16 cellular contexts compared by ENCODE assay signal in the genomic region with DNA sequence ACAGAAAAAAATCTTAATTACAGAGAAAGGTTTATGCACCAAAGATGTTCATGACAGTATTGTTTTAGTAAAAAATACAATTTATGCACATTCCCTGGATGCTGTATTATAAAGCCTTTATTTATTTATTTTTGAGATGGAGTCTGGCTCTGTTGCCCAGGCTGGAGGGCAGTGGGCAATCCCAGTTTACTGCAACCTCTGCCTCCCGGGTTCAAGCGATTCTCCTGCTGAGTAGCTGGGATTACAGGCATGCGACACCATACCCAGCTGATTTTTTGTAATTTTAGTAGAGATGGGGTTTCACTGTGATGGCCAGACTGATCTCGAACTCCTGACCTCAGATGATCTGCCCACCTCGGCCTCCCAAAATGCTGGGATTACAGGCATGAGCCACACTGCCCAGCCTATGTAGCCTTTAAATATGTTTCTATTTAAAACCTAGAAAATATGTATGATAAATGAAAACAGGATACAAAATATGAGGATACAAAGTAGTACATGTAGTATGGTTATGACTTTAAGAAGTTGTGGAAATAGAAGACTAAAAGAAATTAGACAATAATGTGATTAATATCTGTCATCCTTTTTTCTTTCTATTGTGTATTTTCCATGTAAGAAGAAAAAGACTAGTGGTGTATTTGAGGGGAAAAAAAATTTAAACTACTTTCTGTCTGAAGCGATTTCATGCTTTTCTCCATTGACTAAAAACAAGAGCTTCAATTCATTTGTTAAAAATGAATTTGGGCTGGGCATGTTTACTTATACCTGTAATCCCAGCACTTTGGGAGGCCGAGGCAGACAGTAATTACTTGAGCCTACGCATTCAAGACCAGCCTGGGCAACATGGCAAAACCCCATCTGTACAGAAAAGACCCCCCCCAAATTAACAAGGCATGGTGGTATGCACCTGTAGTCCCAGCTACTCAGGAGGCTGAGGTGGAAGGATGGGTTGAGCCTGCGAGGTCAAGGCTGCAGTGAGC.
"Had no signal": no experiment of that assay in that cellular context is flagged by ENCODE, and none has a peak within 500 bp of the region (broad histone marks: within the 10 kb centered on the region; RNA-seq: fewer than 3 reads in every experiment).

No MANE protein-coding gene starts in this region.

- H3K4me3 ChIP-seq: gastrocnemius medialis, heart left ventricle, lung, testis had no signal

- H3K9me3 ChIP-seq: gastrocnemius medialis, heart left ventricle, SK-N-SH, testis had no signal

- H3K27me3 Mint-ChIP-seq: activated B cell treated with CpG ODN at 0.5 μM for 24 hours had no signal

- DNase-seq: activated B cell treated with CpG ODN at 0.5 μM for 24 hours; activated CD4-positive, alpha-beta T cell treated with anti-CD3 and anti-CD28 coated beads, Interleukin-2, amount 50 U/mL, for 1 hour; activated gamma-delta T cell; anterior cingulate cortex; brain microvascular endothelial cell; cortex of kidney; effector CD4-positive, alpha-beta T cell; gastrocnemius medialis; heart left ventricle; kidney; SHP77 treated with DMSO at 0.1 percent for 48 hours; SK-N-SH; testis had no signal

- H3K4me3 Mint-ChIP-seq: activated B cell treated with CpG ODN at 0.5 μM for 24 hours, nephron had no signal

- H3K27me3 ChIP-seq: brain microvascular endothelial cell, gastrocnemius medialis, heart left ventricle, testis had no signal

- H3K4me1 ChIP-seq: testis had no signal

- H3K4me1 Mint-ChIP-seq: nephron had no signal

- H3K9me3 Mint-ChIP-seq: activated B cell treated with CpG ODN at 0.5 μM for 24 hours, nephron had no signal

- H3K27ac Mint-ChIP-seq: activated B cell treated with CpG ODN at 0.5 μM for 24 hours, nephron had no signal

- ATAC-seq: gastrocnemius medialis, heart left ventricle, left lobe of liver had no signal

- H3K27ac ChIP-seq: brain microvascular endothelial cell, gastrocnemius medialis, heart left ventricle, testis had no signal

- H3K36me3 ChIP-seq: brain microvascular endothelial cell had no signal
